Comparison of ENCODE assay signal across 1 cellular context in the genomic region with DNA sequence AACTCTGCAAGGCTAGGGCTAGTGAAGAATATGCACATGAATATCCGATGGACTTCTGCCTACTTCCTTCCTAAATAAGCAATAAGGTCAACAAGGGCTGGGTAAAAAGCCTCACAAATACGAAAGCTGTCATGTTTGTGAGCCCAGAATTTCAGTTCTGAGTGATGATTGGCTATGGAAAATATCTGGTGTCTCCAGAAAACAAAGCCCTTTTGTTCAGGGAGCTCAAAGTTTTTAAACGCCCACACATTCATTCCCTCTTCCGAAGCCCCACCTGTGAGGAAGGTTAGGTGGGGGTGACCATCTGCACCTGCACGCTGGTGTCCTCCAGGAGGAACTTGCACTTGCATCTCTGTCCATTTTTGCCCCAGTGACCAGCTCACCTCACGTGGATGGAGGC.
TF ChIP-seq lines count a peak whose summit lies in the region.

No MANE protein-coding gene starts in this region.

TF ChIP-seq in SK-N-SH treated with all-trans-retinoic acid at 6 μM for 48 hours, 23 proteins besides CTCF, POLR2A, EP300 and RAD21 (continued from another document):
- TF ChIP-seq, protein P1, sequence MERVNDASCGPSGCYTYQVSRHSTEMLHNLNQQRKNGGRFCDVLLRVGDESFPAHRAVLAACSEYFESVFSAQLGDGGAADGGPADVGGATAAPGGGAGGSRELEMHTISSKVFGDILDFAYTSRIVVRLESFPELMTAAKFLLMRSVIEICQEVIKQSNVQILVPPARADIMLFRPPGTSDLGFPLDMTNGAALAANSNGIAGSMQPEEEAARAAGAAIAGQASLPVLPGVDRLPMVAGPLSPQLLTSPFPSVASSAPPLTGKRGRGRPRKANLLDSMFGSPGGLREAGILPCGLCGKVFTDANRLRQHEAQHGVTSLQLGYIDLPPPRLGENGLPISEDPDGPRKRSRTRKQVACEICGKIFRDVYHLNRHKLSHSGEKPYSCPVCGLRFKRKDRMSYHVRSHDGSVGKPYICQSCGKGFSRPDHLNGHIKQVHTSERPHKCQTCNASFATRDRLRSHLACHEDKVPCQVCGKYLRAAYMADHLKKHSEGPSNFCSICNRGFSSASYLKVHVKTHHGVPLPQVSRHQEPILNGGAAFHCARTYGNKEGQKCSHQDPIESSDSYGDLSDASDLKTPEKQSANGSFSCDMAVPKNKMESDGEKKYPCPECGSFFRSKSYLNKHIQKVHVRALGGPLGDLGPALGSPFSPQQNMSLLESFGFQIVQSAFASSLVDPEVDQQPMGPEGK (CRISPR knock-in tag; IDR thresholded peaks at IDR 0.05; ENCODE audit: borderline replicate concordance) = no peak
- TF ChIP-seq TCF4 (CRISPR knock-in tag; IDR thresholded peaks at IDR 0.05; ENCODE audit: borderline replicate concordance) (no peak), ISL1 (CRISPR knock-in tag; IDR thresholded peaks at IDR 0.05) (no peak), ARNTL (CRISPR knock-in tag; IDR thresholded peaks at IDR 0.05; ENCODE audit: borderline replicate concordance, low read depth) (no peak), PPARA (CRISPR knock-in tag; IDR thresholded peaks at IDR 0.05; ENCODE audit: borderline replicate concordance) (no peak), ZNF565 (CRISPR knock-in tag; conservative IDR thresholded peaks at IDR 0.05; ENCODE audit: low read depth) (no peak), SNAI2 (CRISPR knock-in tag; IDR thresholded peaks at IDR 0.05) (no peak), ZFP3 (CRISPR knock-in tag; IDR thresholded peaks at IDR 0.05) (no peak)
